ENCODE assay signal across 13 cellular contexts in the genomic region with DNA sequence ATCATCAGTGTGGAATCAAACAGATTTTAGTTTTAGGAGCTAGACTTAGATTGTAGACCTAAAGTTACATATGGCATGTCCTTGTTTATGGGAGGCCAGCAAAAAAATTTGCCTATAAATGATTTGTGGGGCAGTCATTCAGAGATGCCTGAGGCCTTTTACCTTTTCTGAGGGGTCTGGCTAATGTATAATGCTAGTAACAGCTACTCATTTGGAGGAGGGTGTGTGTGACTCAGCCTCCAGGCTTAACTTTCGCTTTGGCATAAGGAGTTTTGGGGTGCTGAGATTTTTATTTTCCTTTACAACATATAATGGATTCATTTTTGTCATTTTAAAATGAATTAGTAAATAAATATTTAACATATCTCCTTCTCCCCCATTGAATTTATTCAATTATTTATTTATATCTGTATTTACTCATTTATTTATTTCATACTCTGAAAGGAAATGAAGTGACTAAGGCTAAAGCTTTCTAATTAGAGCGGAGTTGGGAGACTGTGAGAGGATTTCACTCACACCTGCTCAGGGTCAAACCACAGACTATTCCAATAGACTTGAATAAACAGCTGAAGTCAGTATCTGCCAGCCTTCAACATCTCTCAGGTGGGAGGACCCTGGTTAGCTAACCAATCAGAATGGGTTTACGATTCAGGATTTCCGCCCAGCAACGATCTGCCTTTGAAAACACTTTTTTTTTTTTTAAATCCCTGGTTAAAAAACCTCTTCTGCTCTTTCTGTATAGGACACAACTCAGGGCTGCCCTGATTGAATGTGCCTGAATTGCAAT.
DNase-seq lines count a peak whose midpoint lies in the region; ATAC-seq and TF ChIP-seq lines count a peak whose summit lies in the region.
"Had no signal": no experiment of that assay in that cellular context is flagged by ENCODE, and none has a peak within 500 bp of the region (broad histone marks: within the 10 kb centered on the region; RNA-seq: fewer than 3 reads in every experiment).

No MANE protein-coding gene starts in this region.

- H3K27ac ChIP-seq in breast epithelium = no peak overlapping the region
- H3K27ac ChIP-seq: thyroid gland had no signal

- no peaks in the 10 kb centered on the region for H3K36me3 ChIP-seq in breast epithelium
- H3K36me3 ChIP-seq: thyroid gland had no signal

- peak; percentile 8 to 79 for DNase-seq in T47D (ENCODE audit: low read depth in 1 of 2, low spot score in 1 of 2)
- no peak for DNase-seq in breast epithelium (ENCODE audit: low spot score in 2 of 2)
- DNase-seq in NCI-H2196 treated with DMSO at 0.1 percent for 48 hours (lab: John Stamatoyannopoulos, UW; ENCODE audit: unreplicated experiment) = peak; percentile 56
- DNase-seq in glomerular visceral epithelial cell (ENCODE audit: extremely low spot score) = peak; percentile 72
- no peak for DNase-seq in posterior cingulate gyrus
- no peak for DNase-seq in activated naive CD4-positive, alpha-beta T cell treated with Interleukin-2 at 50 U/mL for 16 hours
- DNase-seq: activated naive CD8-positive, alpha-beta T cell treated with anti-CD3 and anti-CD28 coated beads, Interleukin-2, amount 50 U/mL, for 24 hours; DND-41; NCI-H1048; stimulated activated CD4-positive, alpha-beta T cell treated with anti-CD3 and anti-CD28 coated beads, Interleukin-12 subunit alpha, Interleukin-12 subunit beta, amount 100 ng/mL, for 4 hours; thyroid gland had no signal

- H3K4me3 ChIP-seq in breast epithelium = no peak overlapping the region
- H3K4me3 ChIP-seq: thyroid gland had no signal

- no peak for TF ChIP-seq POLR2A in breast epithelium (IDR thresholded peaks at IDR 0.05)

- H3K27me3 ChIP-seq in breast epithelium = no peaks in the 10 kb centered on the region
- H3K27me3 ChIP-seq: thyroid gland had no signal

- ATAC-seq in GM18498 (IDR thresholded peaks at IDR 0.05; ENCODE audit: unreplicated experiment) (no peak), GM21390 (IDR thresholded peaks at IDR 0.05; ENCODE audit: unreplicated experiment) (no peak)
- ATAC-seq: activated naive CD8-positive, alpha-beta T cell treated with anti-CD3 and anti-CD28 coated beads, Interleukin-2, amount 50 U/mL, for 24 hours had no signal

- intact Hi-C loops in breast epithelium (cut with DNase I; ENCODE audit: low total_unique reads) = loop anchor here (2.0 kb wide), 1 partner anchor 51 kb away; no protein-coding TSS in a partner anchor
- intact Hi-C loops in posterior cingulate gyrus (cut with DNase I) = no loop called here

- in situ Hi-C loops in T47D (cut with HindIII; ENCODE audit: low pct_unique_long_range_greater_than_20kb, low sequenced_read_pairs) = no loop called here

- no peaks in the 10 kb centered on the region for H3K9me3 ChIP-seq in breast epithelium
- H3K9me3 ChIP-seq: thyroid gland had no signal

- TF ChIP-seq CTCF in breast epithelium (IDR thresholded peaks at IDR 0.05) = no peak

- no peaks in the 10 kb centered on the region for H3K4me1 ChIP-seq in breast epithelium

Comparison
In these comparisons a context has a peak if more than half of its experiments do, and no peak if none do; other contexts are left out.
1. DNase-seq: peak in T47D (2 of 2), NCI-H2196 treated with DMSO at 0.1 percent for 48 hours (single experiment) and glomerular visceral epithelial cell (single experiment); none in breast epithelium (0 of 2), posterior cingulate gyrus (0 of 10) and activated naive CD4-positive, alpha-beta T cell treated with Interleukin-2 at 50 U/mL for 16 hours (single experiment).